20 cellular contexts compared by ENCODE assay signal in genomic region chr12:112031472-112031871, GRCh38. TPM values are rescaled to one million over a fixed set of nuclear protein-coding genes. Genes with fewer than 3 reads are reported as not detected.
DNase-seq lines count a peak whose midpoint lies in the region; ATAC-seq and TF ChIP-seq lines count a peak whose summit lies in the region.
"Had no signal": no experiment of that assay in that cellular context is flagged by ENCODE, and none has a peak within 500 bp of the region (broad histone marks: within the 10 kb centered on the region; RNA-seq: fewer than 3 reads in every experiment).

No MANE protein-coding gene starts in this region.

- H3K9me3 ChIP-seq in CD4-positive, alpha-beta T cell (ENCODE audit: control insufficient read depth, low read length): no peaks in the 10 kb centered on the region
- H3K9me3 ChIP-seq: thoracic aorta had no signal

- peaks cover 80% of the 10 kb centered on the region for H3K36me3 Mint-ChIP-seq in CD4-positive, alpha-beta T cell (ENCODE audit: low read depth)
- peaks cover 25% of the 10 kb centered on the region for H3K36me3 Mint-ChIP-seq in activated naive CD8-positive, alpha-beta T cell treated with anti-CD3 and anti-CD28 coated beads for 36 hours

- intact Hi-C loops in CD4-positive, alpha-beta T cell (cut with DNase I, micrococcal nuclease): no loop called here

- no peak for TF ChIP-seq CTCF in CD4-positive, alpha-beta T cell (IDR thresholded peaks at IDR 0.05)

- peaks cover 25% of the 10 kb centered on the region for H3K4me1 Mint-ChIP-seq in CD4-positive, alpha-beta T cell (ENCODE audit: low read depth)
- peaks cover 12% of the 10 kb centered on the region for H3K4me1 Mint-ChIP-seq in activated naive CD8-positive, alpha-beta T cell treated with anti-CD3 and anti-CD28 coated beads for 36 hours
- H3K4me1 Mint-ChIP-seq: natural killer cell had no signal

- no peak for DNase-seq in CD4-positive, alpha-beta T cell
- DNase-seq in D341Med (ENCODE audit: low spot score) (peak; percentile 26), left lobe of liver (ENCODE audit: low spot score) (no peak), pons (ENCODE audit: low spot score) (no peak), NCI-H2081 (lab: John Stamatoyannopoulos, UW) (no peak)
- no peak for DNase-seq in activated naive CD8-positive, alpha-beta T cell treated with anti-CD3 and anti-CD28 coated beads for 36 hours
- DNase-seq: activated B cell treated with CpG ODN at 0.5 μM for 24 hours, activated gamma-delta T cell treated with Interleukin-2 at 50 U/mL for 16 hours, erythroblast, KG1, MV-4-11, natural killer cell, NCI-H1930, NCI-H510A, SW 1271 had no signal

- H3K4me3 Mint-ChIP-seq in CD4-positive, alpha-beta T cell: no peak overlapping the region
- no peak overlapping the region for H3K4me3 Mint-ChIP-seq in activated naive CD8-positive, alpha-beta T cell treated with anti-CD3 and anti-CD28 coated beads for 36 hours
- H3K4me3 Mint-ChIP-seq: activated B cell treated with CpG ODN at 0.5 μM for 24 hours, natural killer cell had no signal

- ATAC-seq in CD4-positive, alpha-beta T cell (ENCODE audit: poor library complexity): no peak
- peak; percentile 26 for ATAC-seq in left lobe of liver
- no peak for ATAC-seq in HG02798 (IDR thresholded peaks at IDR 0.05; ENCODE audit: poor library complexity, unreplicated experiment)
- ATAC-seq in GM18858 (IDR thresholded peaks at IDR 0.05; ENCODE audit: unreplicated experiment): no peak
- ATAC-seq: HCT116, natural killer cell had no signal

- POLR2A ChIA-PET in CD4-positive, alpha-beta T cell (lab: Charles Lee): interaction anchor here (1.7 kb wide), 1 partner anchor 18 kb away, joined by 6 read pairs; the partner anchor contains the start of genes ERP29 and TMEM116

- no peaks in the 10 kb centered on the region for H3K27me3 Mint-ChIP-seq in CD4-positive, alpha-beta T cell
- H3K27me3 Mint-ChIP-seq in activated naive CD8-positive, alpha-beta T cell treated with anti-CD3 and anti-CD28 coated beads for 36 hours: no peaks in the 10 kb centered on the region
- H3K27me3 Mint-ChIP-seq: activated B cell treated with CpG ODN at 0.5 μM for 24 hours had no signal

- no peaks in the 10 kb centered on the region for H3K9me3 Mint-ChIP-seq in CD4-positive, alpha-beta T cell
- no peaks in the 10 kb centered on the region for H3K9me3 Mint-ChIP-seq in activated naive CD8-positive, alpha-beta T cell treated with anti-CD3 and anti-CD28 coated beads for 36 hours
- H3K9me3 Mint-ChIP-seq: activated B cell treated with CpG ODN at 0.5 μM for 24 hours, natural killer cell had no signal

- H3K27ac ChIP-seq in CD4-positive, alpha-beta T cell (ENCODE audit: low read depth, low read length): no peak overlapping the region
- H3K27ac ChIP-seq: RWPE1, thoracic aorta had no signal

- CTCF ChIA-PET in CD4-positive, alpha-beta T cell (lab: Charles Lee): no interaction called here

- peak overlapping the region; percentile 34 for H3K27ac Mint-ChIP-seq in CD4-positive, alpha-beta T cell
- peak overlapping the region; percentile 69 for H3K27ac Mint-ChIP-seq in activated naive CD8-positive, alpha-beta T cell treated with anti-CD3 and anti-CD28 coated beads for 36 hours
- H3K27ac Mint-ChIP-seq: activated B cell treated with CpG ODN at 0.5 μM for 24 hours, natural killer cell had no signal

- H3K27me3 ChIP-seq in CD4-positive, alpha-beta T cell (ENCODE audit: control insufficient read depth, insufficient read depth, low read length): no peaks in the 10 kb centered on the region

RNA-seq across cellular contexts. Expression of gene ERP29, which starts 18.2 kb away (rescaled TPM):
- total RNA-seq in CD4-positive, alpha-beta T cell: 100 to 1,000 TPM; 109 to 117 TPM
- total RNA-seq in activated naive CD8-positive, alpha-beta T cell treated with anti-CD3 and anti-CD28 coated beads for 36 hours: 10 to 100 TPM; 79.9 to 85.6 TPM
- total RNA-seq in left lobe of liver: 98.3 TPM

RNA-seq across cellular contexts. Expression of gene TMEM116, which starts 18.5 kb away (rescaled TPM):
- 10 to 100 TPM; 12.7 to 12.8 TPM for total RNA-seq in CD4-positive, alpha-beta T cell
- 10 to 100 TPM; 10.1 to 10.5 TPM for total RNA-seq in activated naive CD8-positive, alpha-beta T cell treated with anti-CD3 and anti-CD28 coated beads for 36 hours
- 9.1 TPM for total RNA-seq in left lobe of liver
